Comparison of ENCODE assay signal across 18 cellular contexts in the genomic region with DNA sequence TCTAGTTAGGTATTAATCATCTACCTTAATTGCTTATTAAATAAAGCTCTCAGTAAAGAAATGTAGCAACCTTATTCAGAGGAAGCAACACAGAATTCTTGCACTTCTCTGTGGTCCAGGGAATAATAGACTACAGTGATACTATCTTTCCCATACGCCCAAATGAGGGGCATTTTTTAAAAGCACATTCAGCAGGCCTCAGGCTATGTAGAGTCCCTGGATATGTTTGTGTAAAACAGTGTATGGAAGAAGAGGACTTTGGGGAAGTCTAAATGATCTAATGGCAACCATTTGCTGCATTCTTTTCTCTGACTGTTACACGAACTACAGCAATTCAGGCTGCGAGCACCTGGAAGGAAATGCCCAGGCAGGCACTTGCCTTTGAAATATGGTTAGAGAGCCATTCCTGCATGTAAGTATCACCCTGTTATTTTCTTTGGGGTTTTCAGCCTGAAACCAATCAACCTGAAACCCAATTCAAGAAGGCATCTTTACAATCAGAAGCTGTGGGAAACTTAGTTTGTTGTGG.
"Had no signal": no experiment of that assay in that cellular context is flagged by ENCODE, and none has a peak within 500 bp of the region (broad histone marks: within the 10 kb centered on the region; RNA-seq: fewer than 3 reads in every experiment).

No MANE protein-coding gene starts in this region.

- H3K36me3 ChIP-seq: left ventricle myocardium inferior, stomach, thoracic aorta had no signal

- H3K27me3 Mint-ChIP-seq: activated T-helper 17 cell treated with anti-CD3 and anti-CD28 coated beads, Interleukin-2, amount 50 U/mL, for 72 hours; central memory CD8-positive, alpha-beta T cell; T-helper 17 cell had no signal

- H3K4me1 Mint-ChIP-seq: activated T-helper 17 cell treated with anti-CD3 and anti-CD28 coated beads, Interleukin-2, amount 50 U/mL, for 72 hours; central memory CD8-positive, alpha-beta T cell; nephron; T-helper 17 cell had no signal

- H3K9me3 ChIP-seq: left ventricle myocardium inferior, stomach, thoracic aorta had no signal

- ATAC-seq: activated T-helper 17 cell treated with anti-CD3 and anti-CD28 coated beads, Interleukin-2, amount 50 U/mL, for 72 hours; esophagus mucosa; T-helper 17 cell had no signal

- H3K9ac ChIP-seq: parathyroid adenoma had no signal

- H2AFZ ChIP-seq: parathyroid adenoma had no signal

- H3K4me3 Mint-ChIP-seq: activated naive CD4-positive, alpha-beta T cell treated with anti-CD3 and anti-CD28 coated beads for 36 hours; activated T-helper 17 cell treated with anti-CD3 and anti-CD28 coated beads, Interleukin-2, amount 50 U/mL, for 72 hours; central memory CD8-positive, alpha-beta T cell; nephron; T-helper 17 cell had no signal

- H3K27me3 ChIP-seq: stomach had no signal

- FAIRE-seq: islet of Langerhans, TTC549 had no signal

- H3K4me3 ChIP-seq: left ventricle myocardium inferior, stomach, thoracic aorta had no signal

- H3K27ac ChIP-seq: left ventricle myocardium inferior, parathyroid adenoma, stomach, thoracic aorta had no signal

- H3K27ac Mint-ChIP-seq: activated naive CD4-positive, alpha-beta T cell treated with anti-CD3 and anti-CD28 coated beads for 36 hours; activated T-helper 17 cell treated with anti-CD3 and anti-CD28 coated beads, Interleukin-2, amount 50 U/mL, for 72 hours; nephron; T-helper 17 cell had no signal

- H3K79me2 ChIP-seq: parathyroid adenoma had no signal

- H3K9me3 Mint-ChIP-seq: nephron had no signal

- H3K4me1 ChIP-seq: left ventricle myocardium inferior, parathyroid adenoma, stomach had no signal

- DNase-seq: activated CD4-positive, alpha-beta T cell treated with anti-CD3 and anti-CD28 coated beads, Interleukin-2, amount 50 U/mL, for 1 hour; activated naive CD4-positive, alpha-beta T cell treated with anti-CD3 and anti-CD28 coated beads for 36 hours; activated T-cell treated with anti-CD3 and anti-CD28 coated beads for 4 hours; glutamatergic neuron; left ventricle myocardium inferior; mesenchymal stem cell; stimulated activated CD4-positive, alpha-beta T cell treated with anti-CD3 and anti-CD28 coated beads, Interleukin-15, amount 100 ng/mL, for 24 hours; stimulated activated CD4-positive, alpha-beta T cell treated with anti-CD3 and anti-CD28 coated beads, Interleukin-4, amount 100 ng/mL, for 24 hours; stomach; T-helper 17 cell had no signal
